Comparison of ENCODE assay signal across 17 cellular contexts in the genomic region with DNA sequence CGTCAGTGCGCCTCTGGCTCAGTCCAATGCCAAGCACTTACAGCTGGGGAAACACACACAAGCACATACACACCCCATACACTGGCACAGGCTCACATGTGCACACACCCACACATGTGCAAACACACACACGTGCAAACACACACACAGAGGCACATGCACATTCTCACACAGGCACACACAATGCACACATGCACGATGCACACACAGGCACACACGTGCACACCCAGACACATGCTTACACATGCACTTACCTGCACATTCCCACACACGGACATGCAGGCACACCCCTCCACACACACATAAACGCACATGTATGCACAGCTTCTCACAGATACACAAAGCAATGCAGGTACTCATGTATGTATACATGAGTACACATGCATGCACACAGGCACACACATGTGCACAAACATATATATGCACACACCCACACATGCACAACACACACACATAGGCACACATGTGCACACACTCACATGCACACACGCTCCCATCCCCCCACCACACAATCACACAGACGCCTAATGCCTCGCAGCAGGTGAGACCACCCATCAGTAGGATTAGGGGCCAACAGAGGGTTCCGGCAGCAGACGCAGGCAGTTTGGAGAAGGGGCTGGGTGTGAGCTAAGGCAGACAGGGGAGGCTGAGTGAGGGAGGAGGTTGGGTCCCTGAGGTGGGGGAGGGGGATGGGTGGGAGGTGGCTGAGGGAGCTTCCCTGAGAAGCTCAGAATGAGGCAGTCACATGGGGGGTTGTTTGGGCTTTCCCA.
DNase-seq lines count a peak whose midpoint lies in the region; ATAC-seq, FAIRE-seq and TF ChIP-seq lines count a peak whose summit lies in the region.
"Had no signal": no experiment of that assay in that cellular context is flagged by ENCODE, and none has a peak within 500 bp of the region (broad histone marks: within the 10 kb centered on the region; RNA-seq: fewer than 3 reads in every experiment).

No MANE protein-coding gene starts in this region.

- no peaks in the 10 kb centered on the region for H3K36me3 ChIP-seq in K562 (ENCODE audit: control insufficient read depth, insufficient read depth, low read length)

- TF ChIP-seq POLR2A in K562 (conservative IDR thresholded peaks at IDR 0.05) (no peak), GM18505 (IDR thresholded peaks at IDR 0.05; ENCODE audit: borderline replicate concordance, extremely low read depth, insufficient read depth, insufficient read length) (no peak)

- H3K4me3 ChIP-seq in K562: no peak overlapping the region
- H3K4me3 ChIP-seq in right cardiac atrium (ENCODE audit: low read length): no peak overlapping the region
- H3K4me3 ChIP-seq: A549 had no signal

- H3K36me3 Mint-ChIP-seq in CD4-positive, alpha-beta T cell (ENCODE audit: low read depth): no peaks in the 10 kb centered on the region
- H3K36me3 Mint-ChIP-seq in activated T-helper 1 cell treated with anti-CD3 and anti-CD28 coated beads, Interleukin-12 subunit alpha, Interleukin-12 subunit beta, Interleukin-2, Interleukin-4 antibody, amounts not matched to agents 30 ng/mL and 10 ng/mL and 1 ng/mL, durations not matched to agents 14 hours and 24 hours and 36 hours (ENCODE audit: low read depth): no peaks in the 10 kb centered on the region
- H3K36me3 Mint-ChIP-seq: CD14-positive monocyte had no signal

- no peak overlapping the region for H3K9ac ChIP-seq in K562 (ENCODE audit: insufficient read depth in 1 of 2, low read depth in 2 of 2, low read length in 2 of 2)

- POLR2A ChIA-PET in CD4-positive, alpha-beta T cell (lab: Charles Lee): no interaction called here
- POLR2A ChIA-PET in K562 (lab: Yijun Ruan, JAX): interaction anchor here (0.6 to 1.1 kb wide), 2 partner anchors 12 to 32 kb away, joined by 3 read pairs; no protein-coding TSS in a partner anchor

- H3K4me3 Mint-ChIP-seq in CD4-positive, alpha-beta T cell: no peak overlapping the region
- H3K4me3 Mint-ChIP-seq in activated T-helper 1 cell treated with anti-CD3 and anti-CD28 coated beads, Interleukin-12 subunit alpha, Interleukin-12 subunit beta, Interleukin-2, Interleukin-4 antibody, amounts not matched to agents 30 ng/mL and 10 ng/mL and 1 ng/mL, durations not matched to agents 14 hours and 24 hours and 36 hours: no peak overlapping the region
- H3K4me3 Mint-ChIP-seq: CD14-positive monocyte had no signal

- H3K79me2 ChIP-seq in K562 (ENCODE audit: control insufficient read depth, insufficient read depth, low read length): no peaks in the 10 kb centered on the region

- no TSS peak for BruUV-seq in K562 (replicated peaks; lab: Mats Ljungman, UMichigan)

- peaks cover 9% of the 10 kb centered on the region for H3K27me3 ChIP-seq in CD4-positive, alpha-beta T cell (ENCODE audit: control insufficient read depth, insufficient read depth, low read length)
- H3K27me3 ChIP-seq in K562 (ENCODE audit: control insufficient read depth in 2 of 2, insufficient read depth in 2 of 2, low read length in 2 of 2) (peaks cover 38 to 83% of the 10 kb centered on the region in 2 experiments), right cardiac atrium (ENCODE audit: control insufficient read depth, insufficient read depth) (no peaks in the 10 kb centered on the region)

- TF ChIP-seq CTCF in CD4-positive, alpha-beta T cell (IDR thresholded peaks at IDR 0.05): no peak
- TF ChIP-seq CTCF in K562 (IDR thresholded peaks at IDR 0.05 in 2 of 3, conservative IDR thresholded peaks at IDR 0.05 in 1 of 3; ENCODE audit: insufficient read depth in 2 of 3, low read depth in 1 of 3, low read length in 3 of 3): no peak

- H3K27ac Mint-ChIP-seq in CD4-positive, alpha-beta T cell: no peak overlapping the region
- H3K27ac Mint-ChIP-seq in activated T-helper 1 cell treated with anti-CD3 and anti-CD28 coated beads, Interleukin-12 subunit alpha, Interleukin-12 subunit beta, Interleukin-2, Interleukin-4 antibody, amounts not matched to agents 30 ng/mL and 10 ng/mL and 1 ng/mL, durations not matched to agents 14 hours and 24 hours and 36 hours: no peak overlapping the region

- no peak overlapping the region for H3K4me2 ChIP-seq in K562 (ENCODE audit: insufficient read depth, low read length)
- H3K4me2 ChIP-seq: A549 had no signal

- no peaks in the 10 kb centered on the region for H3K9me3 ChIP-seq in CD4-positive, alpha-beta T cell (ENCODE audit: control insufficient read depth, low read length)
- H3K9me3 ChIP-seq in K562 (replicated peaks; ENCODE audit: control insufficient read depth, insufficient read depth, low read depth, low read length) (0 out of 2 replicates have a peak, but pooled peaks cover 2% of the 10 kb centered on the region), right cardiac atrium (ENCODE audit: control insufficient read depth, low read length) (no peaks in the 10 kb centered on the region)
- H3K9me3 ChIP-seq: A549 had no signal

- H3K9me1 ChIP-seq in K562 (ENCODE audit: control insufficient read depth, insufficient read depth, low read length): no peaks in the 10 kb centered on the region

- H3K27ac ChIP-seq in CD4-positive, alpha-beta T cell (ENCODE audit: low read depth, low read length): no peak overlapping the region
- H3K27ac ChIP-seq in K562 (ENCODE audit: extremely low read depth, low read depth, low read length): no peak overlapping the region
- no peak overlapping the region for H3K27ac ChIP-seq in right cardiac atrium (ENCODE audit: low read length)
- H3K27ac ChIP-seq: A549 had no signal

- peak; percentile 21 for ATAC-seq in CD4-positive, alpha-beta T cell (ENCODE audit: poor library complexity)
- peak; percentile 17; the same call in 2 of the 3 replicates for ATAC-seq in K562
- ATAC-seq in right cardiac atrium: peak; percentile 15 to 25
- ATAC-seq in GM18505 (IDR thresholded peaks at IDR 0.05; ENCODE audit: unreplicated experiment): no peak

- TF ChIP-seq RAD21 in K562 (CRISPR knock-in tag; conservative IDR thresholded peaks at IDR 0.05 in 1 of 2, IDR thresholded peaks at IDR 0.05 in 1 of 2): no peak

- H3K4me1 ChIP-seq in K562 (replicated peaks in 1 of 2; ENCODE audit: control insufficient read depth in 2 of 2, insufficient read depth in 2 of 2, low read length in 2 of 2): peaks cover 3 to 31% of the 10 kb centered on the region in 2 experiments; a peak in 3 of 5 replicates
- H3K4me1 ChIP-seq in right cardiac atrium (ENCODE audit: control insufficient read depth, insufficient read depth, low read length): no peaks in the 10 kb centered on the region
- H3K4me1 ChIP-seq: A549 had no signal

- DNase-seq in CD4-positive, alpha-beta T cell: no peak
- DNase-seq in HTR-8/SVneo (ENCODE audit: insufficient read length, low spot score) (no peak), K562 (ENCODE audit: extremely low read depth in 1 of 4, low spot score in 3 of 4) (no peak), right cardiac atrium (no peak), NCI-H510A treated with DMSO at 0.1 percent for 48 hours (lab: John Stamatoyannopoulos, UW) (no peak)
- DNase-seq in activated T-helper 1 cell treated with anti-CD3 and anti-CD28 coated beads, Interleukin-12 subunit alpha, Interleukin-12 subunit beta, Interleukin-2, Interleukin-4 antibody, amounts not matched to agents 30 ng/mL and 10 ng/mL and 1 ng/mL, durations not matched to agents 14 hours and 24 hours and 36 hours (ENCODE audit: low spot score): no peak
- no peak for DNase-seq in activated naive CD4-positive, alpha-beta T cell (lab: John Stamatoyannopoulos, UW)
- DNase-seq: DMS79, GF-D8, NCI-H1417 treated with DMSO at 0.1 percent for 48 hours, NCI-H2029, NCI-H2171 treated with DMSO at 0.1 percent for 48 hours, NCI-H510A had no signal

- no peak for TF ChIP-seq EP300 in K562 (IDR thresholded peaks at IDR 0.05; ENCODE audit: low read length)

- intact Hi-C loops in CD4-positive, alpha-beta T cell (cut with DNase I, micrococcal nuclease): no loop called here
- intact Hi-C loops in K562 (cut with micrococcal nuclease): no loop called here
- intact Hi-C loops in right cardiac atrium (cut with DNase I): no loop called here
- intact Hi-C loops in activated T-helper 1 cell treated with anti-CD3 and anti-CD28 coated beads, Interleukin-12 subunit alpha, Interleukin-12 subunit beta, Interleukin-2, Interleukin-4 antibody, amounts not matched to agents 30 ng/mL and 10 ng/mL and 1 ng/mL, durations not matched to agents 14 hours and 24 hours and 36 hours (cut with micrococcal nuclease): no loop called here

- H3K27me3 Mint-ChIP-seq in CD4-positive, alpha-beta T cell: peaks cover 35% of the 10 kb centered on the region
- H3K27me3 Mint-ChIP-seq in activated T-helper 1 cell treated with anti-CD3 and anti-CD28 coated beads, Interleukin-12 subunit alpha, Interleukin-12 subunit beta, Interleukin-2, Interleukin-4 antibody, amounts not matched to agents 30 ng/mL and 10 ng/mL and 1 ng/mL, durations not matched to agents 14 hours and 24 hours and 36 hours (ENCODE audit: insufficient read depth): peaks cover 5% of the 10 kb centered on the region

- H3K4me1 Mint-ChIP-seq in CD4-positive, alpha-beta T cell (ENCODE audit: low read depth): no peaks in the 10 kb centered on the region
- no peaks in the 10 kb centered on the region for H3K4me1 Mint-ChIP-seq in activated T-helper 1 cell treated with anti-CD3 and anti-CD28 coated beads, Interleukin-12 subunit alpha, Interleukin-12 subunit beta, Interleukin-2, Interleukin-4 antibody, amounts not matched to agents 30 ng/mL and 10 ng/mL and 1 ng/mL, durations not matched to agents 14 hours and 24 hours and 36 hours (ENCODE audit: low read depth)
- H3K4me1 Mint-ChIP-seq: CD14-positive monocyte had no signal

- in situ Hi-C loops in K562 (cut with MboI): no loop called here

- H4K20me1 ChIP-seq in K562 (replicated peaks; ENCODE audit: control insufficient read depth, insufficient read depth, low read length): peaks cover 20% of the 10 kb centered on the region

- CTCF ChIA-PET in CD4-positive, alpha-beta T cell (lab: Charles Lee): interaction anchor here (1.2 kb wide), 1 partner anchor 11 kb away, joined by 3 read pairs; no protein-coding TSS in a partner anchor
- CTCF ChIA-PET in K562 (lab: Yijun Ruan, JAX; ENCODE audit: low intra/inter-chr PET ratio): no interaction called here

- H2AFZ ChIP-seq in K562 (ENCODE audit: low read depth, low read length): peak overlapping the region; percentile 77

- WGBS in K562 (ENCODE audit: insufficient coverage, low coverage, missing lambda C conversion rate): 28% methylated on average over 11 of the region's 12 CpGs
- 75% methylated on average over 12 of the region's 12 CpGs for WGBS in right cardiac atrium

- FAIRE-seq in HTR-8/SVneo (lab: Jason Lieb, UNC) (peak; percentile 100), K562 (lab: Jason Lieb, UNC) (no peak)
- FAIRE-seq: A549, H54 had no signal

- H3K9me3 Mint-ChIP-seq in CD4-positive, alpha-beta T cell: peaks cover 2% of the 10 kb centered on the region
- no peaks in the 10 kb centered on the region for H3K9me3 Mint-ChIP-seq in activated T-helper 1 cell treated with anti-CD3 and anti-CD28 coated beads, Interleukin-12 subunit alpha, Interleukin-12 subunit beta, Interleukin-2, Interleukin-4 antibody, amounts not matched to agents 30 ng/mL and 10 ng/mL and 1 ng/mL, durations not matched to agents 14 hours and 24 hours and 36 hours
